6 cellular contexts compared by ENCODE assay signal in genomic region chr15:86515625-86516024, GRCh38.
"Had no signal": no experiment of that assay in that cellular context is flagged by ENCODE, and none has a peak within 500 bp of the region (broad histone marks: within the 10 kb centered on the region; RNA-seq: fewer than 3 reads in every experiment).

No MANE protein-coding gene starts in this region.

- H2AFZ ChIP-seq: GM23248 had no signal

- H3K4me3 Mint-ChIP-seq: H9 had no signal

- H3K9me3 Mint-ChIP-seq: H9 had no signal

- H3K27ac Mint-ChIP-seq: H9 had no signal

- DNase-seq: GM23248, H9, HCEC 1CT, IMR-90, KG1 had no signal

- ATAC-seq: K562 had no signal

- H3K4me3 ChIP-seq: GM23248, K562 had no signal

- H3K27ac ChIP-seq: GM23248 had no signal
